10 cellular contexts compared by ENCODE assay signal in genomic region chr7:120064565-120064964, GRCh38.
DNase-seq lines count a peak whose midpoint lies in the region; ATAC-seq, FAIRE-seq and TF ChIP-seq lines count a peak whose summit lies in the region.
"Had no signal": no experiment of that assay in that cellular context is flagged by ENCODE, and none has a peak within 500 bp of the region (broad histone marks: within the 10 kb centered on the region; RNA-seq: fewer than 3 reads in every experiment).

No MANE protein-coding gene starts in this region.

- H3K4me1 ChIP-seq in gastroesophageal sphincter (no peaks in the 10 kb centered on the region), kidney (ENCODE audit: control insufficient read depth in 1 of 2, insufficient read depth in 1 of 2, low read depth in 1 of 2, low read length in 2 of 2) (no peaks in the 10 kb centered on the region), endodermal cell (ENCODE audit: control insufficient read depth, insufficient read depth, low read length) (no peaks in the 10 kb centered on the region)

- H3K27me3 ChIP-seq in gastroesophageal sphincter, result no peaks in the 10 kb centered on the region
- no peaks in the 10 kb centered on the region for H3K27me3 ChIP-seq in endodermal cell (ENCODE audit: control insufficient read depth, insufficient read depth, low read length, poor library complexity, severe bottlenecking)

- no peaks in the 10 kb centered on the region for H3K27me3 Mint-ChIP-seq in endodermal cell (ENCODE audit: insufficient read depth)

- H3K4me3 ChIP-seq in gastroesophageal sphincter (no peak overlapping the region), kidney (ENCODE audit: low read length in 2 of 2) (no peak overlapping the region), endodermal cell (ENCODE audit: low read length) (no peak overlapping the region)

- no peak overlapping the region for H3K4me3 Mint-ChIP-seq in endodermal cell

- DNase-seq in kidney (no peak), endodermal cell (no peak)
- no peak for DNase-seq in stimulated activated CD4-positive, alpha-beta T cell treated with anti-CD3 and anti-CD28 coated beads, Interleukin-4, amount 100 ng/mL, for 4 hours
- no peak for DNase-seq in effector CD8-positive, alpha-beta T cell (lab: John Stamatoyannopoulos, UW)
- DNase-seq: NCI-H187 treated with DMSO at 0.1 percent for 48 hours; stimulated activated CD4-positive, alpha-beta T cell treated with anti-CD3 and anti-CD28 coated beads, Interleukin-4, amount 100 ng/mL, for 24 hours had no signal

- no peaks in the 10 kb centered on the region for H3K4me1 Mint-ChIP-seq in endodermal cell

- TF ChIP-seq CTCF in gastroesophageal sphincter (IDR thresholded peaks at IDR 0.05) (no peak), kidney (IDR thresholded peaks at IDR 0.05; ENCODE audit: borderline replicate concordance, extremely low read depth, insufficient read depth) (no peak), endodermal cell (conservative IDR thresholded peaks at IDR 0.05) (no peak)

- H3K9ac ChIP-seq in kidney (ENCODE audit: low read length in 2 of 2) (no peak overlapping the region), endodermal cell (ENCODE audit: extremely low read depth, low read length, poor library complexity, severe bottlenecking) (no peak overlapping the region)

- H3K9me3 Mint-ChIP-seq in endodermal cell, result peaks cover 29% of the 10 kb centered on the region

- H3K9me3 ChIP-seq in gastroesophageal sphincter (no peaks in the 10 kb centered on the region), kidney (ENCODE audit: control insufficient read depth in 1 of 2, low read length in 2 of 2) (no peaks in the 10 kb centered on the region), endodermal cell (ENCODE audit: control insufficient read depth, low read length) (peaks cover 8% of the 10 kb centered on the region)

- no peak for TF ChIP-seq POLR2A in gastroesophageal sphincter (IDR thresholded peaks at IDR 0.05)

- H3K36me3 ChIP-seq in gastroesophageal sphincter (no peaks in the 10 kb centered on the region), kidney (ENCODE audit: control insufficient read depth in 1 of 2, insufficient read depth in 2 of 2, low read length in 2 of 2) (no peaks in the 10 kb centered on the region), endodermal cell (ENCODE audit: control insufficient read depth, insufficient read depth, low read length) (no peaks in the 10 kb centered on the region)

- no peak overlapping the region for H3K27ac Mint-ChIP-seq in endodermal cell

- peaks cover 3% of the 10 kb centered on the region for H3K36me3 Mint-ChIP-seq in endodermal cell (ENCODE audit: low read depth)

- ATAC-seq in GM18511 (IDR thresholded peaks at IDR 0.05; ENCODE audit: unreplicated experiment) (peak; percentile 77), GM21723 (IDR thresholded peaks at IDR 0.05; ENCODE audit: unreplicated experiment) (peak; percentile 92), HG03520 (IDR thresholded peaks at IDR 0.05; ENCODE audit: unreplicated experiment) (peak; percentile 84), gastroesophageal sphincter (peak; percentile 85)

- TF ChIP-seq EP300 in gastroesophageal sphincter (IDR thresholded peaks at IDR 0.05), result no peak

- no peak for FAIRE-seq in kidney (lab: Jason Lieb, UNC)

- intact Hi-C loops in kidney (cut with DNase I), result no loop called here

- H3K27ac ChIP-seq in gastroesophageal sphincter (no peak overlapping the region), kidney (ENCODE audit: low read depth in 2 of 2, low read length in 2 of 2) (no peak overlapping the region), endodermal cell (ENCODE audit: low read depth, low read length) (no peak overlapping the region)
